ENCODE assay signal across 9 cellular contexts in genomic region chr10:93198401-93199175, GRCh38.
A peak's percentile ranks its signal among the peaks of the same experiment; 100 is the strongest.
DNase-seq lines count a peak whose midpoint lies in the region; ATAC-seq and TF ChIP-seq lines count a peak whose summit lies in the region.
"Had no signal": no experiment of that assay in that cellular context is flagged by ENCODE, and none has a peak within 500 bp of the region (broad histone marks: within the 10 kb centered on the region; RNA-seq: fewer than 3 reads in every experiment).

No MANE protein-coding gene starts in this region.

- H3K4me3 ChIP-seq in fibroblast of villous mesenchyme (ENCODE audit: low read depth, low read length) = peak overlapping the region; percentile 29

- peaks cover 17% of the 10 kb centered on the region for H3K4me1 Mint-ChIP-seq in osteocyte (ENCODE audit: unreplicated experiment)

- peaks cover 11% of the 10 kb centered on the region for H3K27me3 Mint-ChIP-seq in osteocyte (ENCODE audit: unreplicated experiment)

- peak overlapping the region; percentile 47 for H3K4me3 Mint-ChIP-seq in osteocyte (ENCODE audit: unreplicated experiment)
- H3K4me3 Mint-ChIP-seq: activated CD8-positive, alpha-beta T cell treated with anti-CD3 and anti-CD28 coated beads, Interleukin-2, amount 10 ng/mL, durations not matched to agents 7 days and 5 days had no signal

- no peak for ATAC-seq in GM19324 (IDR thresholded peaks at IDR 0.05; ENCODE audit: low FRiP score, unreplicated experiment)
- ATAC-seq: activated CD8-positive, alpha-beta T cell treated with anti-CD3 and anti-CD28 coated beads, Interleukin-2, amount 10 ng/mL, durations not matched to agents 7 days and 5 days had no signal

- TF ChIP-seq CTCF in fibroblast of villous mesenchyme (IDR thresholded peaks at IDR 0.05; ENCODE audit: insufficient read depth, low read depth, low read length) = no peak
- TF ChIP-seq CTCF in osteocyte (IDR thresholded peaks at IDR 0.05) = no peak

- H3K27ac Mint-ChIP-seq in osteocyte (ENCODE audit: unreplicated experiment) = peak overlapping the region; percentile 1
- H3K27ac Mint-ChIP-seq: activated CD8-positive, alpha-beta T cell treated with anti-CD3 and anti-CD28 coated beads, Interleukin-2, amount 10 ng/mL, durations not matched to agents 7 days and 5 days had no signal

- peak; percentile 76 for DNase-seq in CD1c-positive myeloid dendritic cell (ENCODE audit: extremely low spot score)
- DNase-seq in RPMI8226 = peak; percentile 24
- peak; percentile 59 for DNase-seq in fibroblast of villous mesenchyme (ENCODE audit: low read depth)
- no peak for DNase-seq in osteocyte (ENCODE audit: extremely low spot score, unreplicated experiment)
- DNase-seq in COR-L47 (lab: John Stamatoyannopoulos, UW) = no peak
- no peak for DNase-seq in activated effector memory CD4-positive, alpha-beta T cell treated with Interleukin-2 at 50 U/mL for 16 hours
- no peak for DNase-seq in NCI-H1417 (lab: John Stamatoyannopoulos, UW)
- DNase-seq: activated CD8-positive, alpha-beta T cell treated with anti-CD3 and anti-CD28 coated beads, Interleukin-2, amount 10 ng/mL, durations not matched to agents 7 days and 5 days had no signal

- no peaks in the 10 kb centered on the region for H3K9me3 Mint-ChIP-seq in osteocyte (ENCODE audit: unreplicated experiment)

- no peaks in the 10 kb centered on the region for H3K36me3 Mint-ChIP-seq in osteocyte (ENCODE audit: unreplicated experiment)

Comparison
In these comparisons a context has a peak if more than half of its experiments do, and no peak if none do; other contexts are left out.
1. DNase-seq: peak in CD1c-positive myeloid dendritic cell (single experiment), RPMI8226 (single experiment) and fibroblast of villous mesenchyme (single experiment); none in osteocyte (single experiment), COR-L47 (single experiment), activated effector memory CD4-positive, alpha-beta T cell treated with Interleukin-2 at 50 U/mL for 16 hours (single experiment) and NCI-H1417 (0 of 3).